ENCODE assay signal across 7 cellular contexts in genomic region chr17:48541036-48541573, GRCh38. TPM values are rescaled to one million over a fixed set of nuclear protein-coding genes. Genes with fewer than 3 reads are reported as not detected.
DNase-seq lines count a peak whose midpoint lies in the region; TF ChIP-seq lines count a peak whose summit lies in the region.
"Had no signal": no experiment of that assay in that cellular context is flagged by ENCODE, and none has a peak within 500 bp of the region (broad histone marks: within the 10 kb centered on the region; RNA-seq: fewer than 3 reads in every experiment).

No MANE protein-coding gene starts in this region.

- H3K27me3 ChIP-seq in endodermal cell (ENCODE audit: control insufficient read depth, insufficient read depth, low read length, poor library complexity, severe bottlenecking): peaks cover 75% of the 10 kb centered on the region
- no peaks in the 10 kb centered on the region for H3K27me3 ChIP-seq in rectal smooth muscle tissue (ENCODE audit: control insufficient read depth, insufficient read depth, low read length)

- H3K4me3 Mint-ChIP-seq in endodermal cell: peak overlapping the region; percentile 57

- no peak for TF ChIP-seq CTCF in endodermal cell (conservative IDR thresholded peaks at IDR 0.05)

- H3K9ac ChIP-seq in endodermal cell (ENCODE audit: extremely low read depth, low read length, poor library complexity, severe bottlenecking): no peak overlapping the region
- peak overlapping the region; percentile 29 for H3K9ac ChIP-seq in rectal smooth muscle tissue (ENCODE audit: low read length)

- 67 to 82% methylated on average over 5 to 11 of the region's 12 CpGs for WGBS in endodermal cell (ENCODE audit: insufficient coverage in 1 of 2, insufficient read length in 1 of 2), 2 experiments

- H3K9me3 Mint-ChIP-seq in endodermal cell: no peaks in the 10 kb centered on the region

- no peaks in the 10 kb centered on the region for H3K4me1 ChIP-seq in endodermal cell (ENCODE audit: control insufficient read depth, insufficient read depth, low read length)
- peaks cover 18% of the 10 kb centered on the region for H3K4me1 ChIP-seq in rectal smooth muscle tissue (ENCODE audit: control insufficient read depth, insufficient read depth, low read length)

- DNase-seq in NCI-H2227 (lab: John Stamatoyannopoulos, UW; ENCODE audit: unreplicated experiment) (peak; percentile 51), endodermal cell (peak; percentile 66), DMS53 (lab: John Stamatoyannopoulos, UW) (no peak), cerebellar cortex (ENCODE audit: low spot score) (no peak)
- no peak for DNase-seq in stimulated activated naive CD4-positive, alpha-beta T cell treated with Interleukin-2 at 50 U/mL for 16 hours (lab: John Stamatoyannopoulos, UW)

- H3K36me3 ChIP-seq in endodermal cell (ENCODE audit: control insufficient read depth, insufficient read depth, low read length) (no peaks in the 10 kb centered on the region), rectal smooth muscle tissue (ENCODE audit: control insufficient read depth, insufficient read depth, low read length) (no peaks in the 10 kb centered on the region)

- H3K27ac ChIP-seq in endodermal cell (ENCODE audit: low read depth, low read length): peak overlapping the region; percentile 76
- peak overlapping the region; percentile 98 for H3K27ac ChIP-seq in rectal smooth muscle tissue (ENCODE audit: low read depth, low read length)

- H3K36me3 Mint-ChIP-seq in endodermal cell (ENCODE audit: low read depth): no peaks in the 10 kb centered on the region

- H3K4me3 ChIP-seq in endodermal cell (ENCODE audit: low read length) (no peak overlapping the region), rectal smooth muscle tissue (ENCODE audit: low read length) (peak overlapping the region; percentile 43)

- no peak overlapping the region for H3K27ac Mint-ChIP-seq in endodermal cell

- no peaks in the 10 kb centered on the region for H3K9me3 ChIP-seq in endodermal cell (ENCODE audit: control insufficient read depth, low read length)

- peaks cover 93% of the 10 kb centered on the region for H3K27me3 Mint-ChIP-seq in endodermal cell (ENCODE audit: insufficient read depth)

- peaks cover 20% of the 10 kb centered on the region for H3K4me1 Mint-ChIP-seq in endodermal cell

RNA-seq across cellular contexts. Expression of gene HOXB2, which starts 3.8 kb away (rescaled TPM):
- under 1 TPM in 1 of 2 donors, not detected in 1; 0.22 TPM for total RNA-seq in endodermal cell
- polyA plus RNA-seq in endodermal cell (2013, experiment 1 of 2): 121 TPM
- 124 TPM for polyA plus RNA-seq in endodermal cell (2013, experiment 2 of 2)

RNA-seq across cellular contexts. Expression of gene HOXB1, which starts 10.3 kb away (rescaled TPM):
- total RNA-seq in endodermal cell: not detected
- 27.1 TPM for polyA plus RNA-seq in endodermal cell (2013, experiment 1 of 2)
- polyA plus RNA-seq in endodermal cell (2013, experiment 2 of 2): 28.3 TPM
- total RNA-seq: subcutaneous adipose tissue had no signal

RNA-seq across cellular contexts. Expression of gene HOXB4, which starts 37.0 kb away (rescaled TPM):
- not detected for total RNA-seq in endodermal cell
- polyA plus RNA-seq in endodermal cell (2013, experiment 1 of 2): 3.5 TPM
- polyA plus RNA-seq in endodermal cell (2013, experiment 2 of 2): 3.4 TPM

RNA-seq across cellular contexts. Expression of gene HOXB3, which starts 48.9 kb away (rescaled TPM):
- total RNA-seq in endodermal cell: not detected
- polyA plus RNA-seq in endodermal cell (2013, experiment 1 of 2): 36.0 TPM
- polyA plus RNA-seq in endodermal cell (2013, experiment 2 of 2): 33.5 TPM

RNA-seq across cellular contexts. Expression of gene HOXB5, which starts 52.5 kb away (rescaled TPM):
- total RNA-seq in endodermal cell: not detected
- polyA plus RNA-seq in endodermal cell (2013, experiment 1 of 2): 5.3 TPM
- polyA plus RNA-seq in endodermal cell (2013, experiment 2 of 2): 2.5 TPM

Comparison
In these comparisons a context has a peak if more than half of its experiments do, and no peak if none do; other contexts are left out.
1. DNase-seq: peak in NCI-H2227 (single experiment) and endodermal cell (single experiment); none in DMS53 (single experiment), cerebellar cortex (single experiment) and stimulated activated naive CD4-positive, alpha-beta T cell treated with Interleukin-2 at 50 U/mL for 16 hours (single experiment).